ENCODE assay signal across 17 cellular contexts in genomic region chr11:9616858-9617257, GRCh38. TPM values are rescaled to one million over a fixed set of nuclear protein-coding genes. Genes with fewer than 3 reads are reported as not detected.
DNase-seq lines count a peak whose midpoint lies in the region; TF ChIP-seq lines count a peak whose summit lies in the region.
"Had no signal": no experiment of that assay in that cellular context is flagged by ENCODE, and none has a peak within 500 bp of the region (broad histone marks: within the 10 kb centered on the region; RNA-seq: fewer than 3 reads in every experiment).

No MANE protein-coding gene starts in this region.

- H3K4me1 Mint-ChIP-seq in activated CD4-positive, alpha-beta T cell treated with anti-CD3 and anti-CD28 coated beads, Interleukin-2, amount 10 ng/mL, durations not matched to agents 24 days and 14 days = peaks cover 33% of the 10 kb centered on the region
- H3K4me1 Mint-ChIP-seq in HFFc6 (ENCODE audit: low read depth) = peaks cover 69% of the 10 kb centered on the region

- TF ChIP-seq CTCF in HFFc6 (IDR thresholded peaks at IDR 0.05) (no peak), sigmoid colon (IDR thresholded peaks at IDR 0.05) (no peak), coronary artery (IDR thresholded peaks at IDR 0.05) (no peak), PC-9 (conservative IDR thresholded peaks at IDR 0.05) (no peak)

- H3K9me3 ChIP-seq in sigmoid colon (no peaks in the 10 kb centered on the region), PC-9 (ENCODE audit: insufficient read depth, low read depth) (no peaks in the 10 kb centered on the region)
- H3K9me3 ChIP-seq: ovary had no signal

- no peak overlapping the region for H3K27ac ChIP-seq in sigmoid colon
- H3K27ac ChIP-seq in coronary artery = no peak overlapping the region
- H3K27ac ChIP-seq in PC-9 = no peak overlapping the region
- H3K27ac ChIP-seq: ovary, RWPE1 had no signal

- H3K36me3 Mint-ChIP-seq in activated CD4-positive, alpha-beta T cell treated with anti-CD3 and anti-CD28 coated beads, Interleukin-2, amount 10 ng/mL, durations not matched to agents 24 days and 14 days (ENCODE audit: low read depth) = no peaks in the 10 kb centered on the region
- H3K36me3 Mint-ChIP-seq in HFFc6 (ENCODE audit: low read depth) = no peaks in the 10 kb centered on the region; the same call in 1 of the 2 replicates

- POLR2A ChIA-PET in PC-9 (lab: Charles Lee; ENCODE audit: unreplicated experiment) = no interaction called here

- H3F3A ChIP-seq in PC-9 (ENCODE audit: insufficient read depth, low read depth) = peaks cover 17% of the 10 kb centered on the region; the same call in 1 of the 2 replicates

- H3K27me3 Mint-ChIP-seq in activated CD4-positive, alpha-beta T cell treated with anti-CD3 and anti-CD28 coated beads, Interleukin-2, amount 10 ng/mL, durations not matched to agents 24 days and 14 days = no peaks in the 10 kb centered on the region
- peaks cover 2% of the 10 kb centered on the region; the same call in 1 of the 2 replicates for H3K27me3 Mint-ChIP-seq in HFFc6 (ENCODE audit: insufficient read depth)
- H3K27me3 Mint-ChIP-seq: activated naive CD8-positive, alpha-beta T cell treated with anti-CD3 and anti-CD28 coated beads, Interleukin-2, amount 10 ng/mL, durations not matched to agents 7 days and 5 days; CD4-positive, alpha-beta T cell had no signal

- no peak overlapping the region for H2AFZ ChIP-seq in PC-9

- no peaks in the 10 kb centered on the region for H4K20me1 ChIP-seq in PC-9 (ENCODE audit: insufficient read depth)

- H3K4me3 ChIP-seq in sigmoid colon (no peak overlapping the region), coronary artery (no peak overlapping the region), PC-9 (no peak overlapping the region)
- H3K4me3 ChIP-seq: K562, ovary, skin epidermis had no signal

- BruUV-seq in PC-9 (replicated peaks; lab: Mats Ljungman, UMichigan) = no TSS peak

- H3K36me3 ChIP-seq in sigmoid colon = no peaks in the 10 kb centered on the region
- no peaks in the 10 kb centered on the region for H3K36me3 ChIP-seq in PC-9 (ENCODE audit: low read depth)
- H3K36me3 ChIP-seq: ovary had no signal

- H3K27me3 ChIP-seq in sigmoid colon (no peaks in the 10 kb centered on the region), PC-9 (ENCODE audit: insufficient read depth, low read depth) (no peaks in the 10 kb centered on the region)
- H3K27me3 ChIP-seq: ovary had no signal

- H3K4me1 ChIP-seq in sigmoid colon (peaks cover 0 to 26% (median 16%) of the 10 kb centered on the region in 4 donors), PC-9 (replicated peaks; ENCODE audit: insufficient read depth) (peaks cover 11% of the 10 kb centered on the region)

- H3K4me2 ChIP-seq in PC-9 = no peak overlapping the region

- peak; percentile 14 to 19 for DNase-seq in activated CD4-positive, alpha-beta T cell treated with anti-CD3 and anti-CD28 coated beads, Interleukin-2, amount 50 U/mL, for 48 hours
- DNase-seq in activated CD4-positive, alpha-beta T cell treated with anti-CD3 and anti-CD28 coated beads, Interleukin-2, amount 10 ng/mL, durations not matched to agents 24 days and 14 days = no peak
- DNase-seq in HFFc6 (no peak), dermis blood vessel endothelial cell (peak; percentile 11), sigmoid colon (peak; percentile 50), coronary artery (ENCODE audit: low spot score) (no peak), PC-9 (no peak), HCEC 1CT (no peak)
- DNase-seq: activated naive CD8-positive, alpha-beta T cell treated with anti-CD3 and anti-CD28 coated beads, Interleukin-2, amount 10 ng/mL, durations not matched to agents 7 days and 5 days; activated T-cell treated with anti-CD3 and anti-CD28 coated beads, Interleukin-2, amount 50 U/mL, for 1 hour; CD4-positive, alpha-beta T cell; NCI-H1048; ovary; T-helper 1 cell had no signal

- no peak for TF ChIP-seq EP300 in sigmoid colon (IDR thresholded peaks at IDR 0.05)

- H3K79me2 ChIP-seq in PC-9 (ENCODE audit: low read depth) = no peaks in the 10 kb centered on the region

- CTCF ChIA-PET in PC-9 (lab: Charles Lee) = no interaction called here

- 93 to 95% methylated on average over 4 of the region's 4 CpGs for WGBS in sigmoid colon, 2 donors

- H3K4me3 Mint-ChIP-seq in activated CD4-positive, alpha-beta T cell treated with anti-CD3 and anti-CD28 coated beads, Interleukin-2, amount 10 ng/mL, durations not matched to agents 24 days and 14 days = no peak overlapping the region
- H3K4me3 Mint-ChIP-seq in HFFc6 = no peak overlapping the region
- H3K4me3 Mint-ChIP-seq: activated naive CD8-positive, alpha-beta T cell treated with anti-CD3 and anti-CD28 coated beads, Interleukin-2, amount 10 ng/mL, durations not matched to agents 7 days and 5 days; CD4-positive, alpha-beta T cell had no signal

- no peak for TF ChIP-seq POLR2A in sigmoid colon (IDR thresholded peaks at IDR 0.05)

- no peaks in the 10 kb centered on the region for H3K9me3 Mint-ChIP-seq in activated CD4-positive, alpha-beta T cell treated with anti-CD3 and anti-CD28 coated beads, Interleukin-2, amount 10 ng/mL, durations not matched to agents 24 days and 14 days
- H3K9me3 Mint-ChIP-seq in HFFc6 = no peaks in the 10 kb centered on the region
- H3K9me3 Mint-ChIP-seq: CD4-positive, alpha-beta T cell had no signal

- no peaks in the 10 kb centered on the region for H3K9me2 ChIP-seq in PC-9 (ENCODE audit: insufficient read depth)

- H3K27ac Mint-ChIP-seq in activated CD4-positive, alpha-beta T cell treated with anti-CD3 and anti-CD28 coated beads, Interleukin-2, amount 10 ng/mL, durations not matched to agents 24 days and 14 days = no peak overlapping the region
- H3K27ac Mint-ChIP-seq in HFFc6 = peak overlapping the region; percentile 42; the same call in 1 of the 2 replicates
- H3K27ac Mint-ChIP-seq: activated naive CD8-positive, alpha-beta T cell treated with anti-CD3 and anti-CD28 coated beads, Interleukin-2, amount 10 ng/mL, durations not matched to agents 7 days and 5 days; CD4-positive, alpha-beta T cell had no signal

- intact Hi-C loops in activated CD4-positive, alpha-beta T cell treated with anti-CD3 and anti-CD28 coated beads, Interleukin-2, amount 10 ng/mL, durations not matched to agents 24 days and 14 days (cut with micrococcal nuclease) = loop anchor here (10.0 kb wide), 1 partner anchor 232 kb away; the partner anchor contains the start of gene IPO7
- intact Hi-C loops in sigmoid colon (cut with DNase I) = loop anchor here (10.0 kb wide), 1 partner anchor 358 kb away; no protein-coding TSS in a partner anchor
- intact Hi-C loops in PC-9 (cut with micrococcal nuclease; ENCODE audit: unreplicated experiment) = no loop called here

RNA-seq across cellular contexts. Expression of gene WEE1, which starts 43.4 kb away (rescaled TPM):
- total RNA-seq in activated CD4-positive, alpha-beta T cell treated with anti-CD3 and anti-CD28 coated beads, Interleukin-2, amount 10 ng/mL, durations not matched to agents 24 days and 14 days = 55.5 and 57.7 TPM in 2 replicates
- total RNA-seq in HFFc6 (2021; fragmentation: NEBNext Ultra II Directional; extraction: Animal tissue kit (Norgen Biotek cat#: 25700)) = 10 to 100 TPM; 28.3 to 45.6 (median 39.4) TPM
- 32.0 and 35.1 TPM in 2 replicates for total RNA-seq in dermis blood vessel endothelial cell
- 10 to 100 TPM; 32.4 to 38.8 (median 35.0) TPM for total RNA-seq in sigmoid colon
- polyA plus RNA-seq in sigmoid colon = 10 to 100 TPM in 2 of 3 donors, 1 to 10 TPM in 1; 8.4 to 11.1 (median 10.0) TPM
- 32.2 and 37.1 TPM in 2 replicates for total RNA-seq in PC-9 (2021)

RNA-seq across cellular contexts. Expression of gene SWAP70, which starts 47.0 kb away (rescaled TPM):
- total RNA-seq in activated CD4-positive, alpha-beta T cell treated with anti-CD3 and anti-CD28 coated beads, Interleukin-2, amount 10 ng/mL, durations not matched to agents 24 days and 14 days = 7.3 and 8.1 TPM in 2 replicates
- 10 to 100 TPM; 32.0 to 44.6 (median 37.0) TPM for total RNA-seq in HFFc6 (2021; fragmentation: NEBNext Ultra II Directional; extraction: Animal tissue kit (Norgen Biotek cat#: 25700))
- 152 and 157 TPM in 2 replicates for total RNA-seq in dermis blood vessel endothelial cell
- total RNA-seq in sigmoid colon = 10 to 100 TPM; 22.1 to 30.3 (median 28.6) TPM
- 10 to 100 TPM in 2 of 3 donors, 1 to 10 TPM in 1; 9.5 to 19.8 (median 10.8) TPM for polyA plus RNA-seq in sigmoid colon
- total RNA-seq in PC-9 (2021) = 13.3 and 18.6 TPM in 2 replicates

Comparison
In these comparisons a context has a peak if more than half of its experiments do, and no peak if none do; other contexts are left out.
1. DNase-seq: peak in activated CD4-positive, alpha-beta T cell treated with anti-CD3 and anti-CD28 coated beads, Interleukin-2, amount 50 U/mL, for 48 hours (2 of 2), dermis blood vessel endothelial cell (single experiment) and sigmoid colon (single experiment); none in activated CD4-positive, alpha-beta T cell treated with anti-CD3 and anti-CD28 coated beads, Interleukin-2, amount 10 ng/mL, durations not matched to agents 24 days and 14 days (single experiment), HFFc6 (single experiment), coronary artery (single experiment), PC-9 (0 of 2) and HCEC 1CT (single experiment).